Comparison of ENCODE assay signal across 8 cellular contexts in the genomic region with DNA sequence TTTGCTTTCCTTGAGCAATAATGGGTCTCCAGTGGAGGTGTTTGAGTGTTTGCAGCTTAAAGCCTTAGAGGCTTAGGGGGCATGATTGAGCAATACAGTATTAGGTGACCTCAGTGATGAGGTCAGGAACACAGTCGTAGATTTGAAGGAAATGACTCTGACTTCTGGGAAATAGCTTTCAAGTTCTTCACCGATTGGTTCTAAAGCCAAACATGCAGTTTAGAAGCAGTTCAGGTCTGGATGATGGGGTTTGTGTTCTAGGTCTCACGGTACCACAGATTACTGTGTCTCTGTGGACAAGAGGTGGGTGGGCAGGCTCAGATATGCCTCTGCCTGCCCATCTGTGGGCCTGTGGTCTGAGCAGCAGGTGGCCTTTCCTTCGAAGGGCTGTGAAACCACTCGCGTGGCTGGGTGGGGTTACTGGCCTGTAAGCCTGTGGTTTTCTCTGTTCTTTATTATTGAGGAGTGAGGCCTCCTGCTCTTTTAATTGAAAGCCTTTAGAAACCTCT. TPM values are rescaled to one million over a fixed set of nuclear protein-coding genes. Genes with fewer than 3 reads are reported as not detected.
DNase-seq lines count a peak whose midpoint lies in the region; ATAC-seq and TF ChIP-seq lines count a peak whose summit lies in the region.

No MANE protein-coding gene starts in this region.

- TF ChIP-seq CTCF in RWPE1 (conservative IDR thresholded peaks at IDR 0.05; ENCODE audit: low read depth), result no peak
- no peak for TF ChIP-seq CTCF in colonic mucosa (IDR thresholded peaks at IDR 0.05)
- no peak for TF ChIP-seq CTCF in neural crest cell (conservative IDR thresholded peaks at IDR 0.05)

- POLR2A ChIA-PET in RWPE1 (lab: Yijun Ruan, JAX; ENCODE audit: low non-redundant PET), result no interaction called here

- H3K9me3 ChIP-seq in colonic mucosa, result no peaks in the 10 kb centered on the region

- peaks cover 10% of the 10 kb centered on the region for H3K4me1 ChIP-seq in colonic mucosa

- H3K9ac ChIP-seq in colonic mucosa (ENCODE audit: low read depth in 2 of 2, low read length in 2 of 2), result peak overlapping the region; percentile 40 to 62

- CTCF ChIA-PET in RWPE1 (lab: Yijun Ruan, JAX), result no interaction called here

- no peak overlapping the region for H3K4me3 ChIP-seq in colonic mucosa

- peaks cover 7% of the 10 kb centered on the region for H3K36me3 Mint-ChIP-seq in neural crest cell (ENCODE audit: low read depth)

- H3K4me3 Mint-ChIP-seq in neural crest cell, result no peak overlapping the region

- H3K27me3 ChIP-seq in colonic mucosa, result no peaks in the 10 kb centered on the region

- ATAC-seq in HG02870 (IDR thresholded peaks at IDR 0.05; ENCODE audit: unreplicated experiment), result peak; percentile 81

- no peaks in the 10 kb centered on the region for H3K27me3 Mint-ChIP-seq in neural crest cell (ENCODE audit: low read depth)

- peaks cover 12% of the 10 kb centered on the region for H3K4me1 Mint-ChIP-seq in neural crest cell

- H3K36me3 ChIP-seq in colonic mucosa, result peaks cover 15% of the 10 kb centered on the region

- peak overlapping the region; percentile 70 for H3K27ac Mint-ChIP-seq in neural crest cell (ENCODE audit: unreplicated experiment)

- H3K27ac ChIP-seq in RWPE1 (peak overlapping the region; percentile 65), colonic mucosa (peak overlapping the region; percentile 76)

- no peaks in the 10 kb centered on the region for H3K9me3 Mint-ChIP-seq in neural crest cell

- peak; percentile 29 for DNase-seq in NCI-H2107 treated with DMSO at 0.1 percent for 48 hours (lab: John Stamatoyannopoulos, UW; ENCODE audit: unreplicated experiment)
- DNase-seq in NCI-H2107 (lab: John Stamatoyannopoulos, UW), result no peak
- no peak for DNase-seq in RWPE1 (ENCODE audit: low spot score)
- no peak for DNase-seq in colonic mucosa
- DNase-seq in neural crest cell (ENCODE audit: low read depth, low spot score), result no peak
- no peak for DNase-seq in 8988T
- DNase-seq in putamen (ENCODE audit: low spot score), result no peak

- intact Hi-C loops in colonic mucosa (cut with DNase I), result no loop called here

RNA-seq across cellular contexts. Expression of a gene that starts 7.8 kb away (rescaled TPM):
- 10 to 100 TPM; 44.9 to 89.2 TPM for total RNA-seq in colonic mucosa
- total RNA-seq in neural crest cell, result 95.7 and 101 TPM in 2 replicates

RNA-seq across cellular contexts. Expression of a gene that starts 27.6 kb away (rescaled TPM):
- total RNA-seq in colonic mucosa, result 100 to 1,000 TPM; 124 to 160 TPM
- total RNA-seq in neural crest cell, result 93.5 and 94.6 TPM in 2 replicates

RNA-seq across cellular contexts. Expression of a gene that starts 58.5 kb away (rescaled TPM):
- total RNA-seq in colonic mucosa (10 to 100 TPM; 44.8 to 95.1 TPM), neural crest cell (29.3 and 36.9 TPM in 2 replicates)
